Comparison of ENCODE assay signal across 16 cellular contexts in genomic region chr2:154392256-154392655, GRCh38.
DNase-seq lines count a peak whose midpoint lies in the region; ATAC-seq and TF ChIP-seq lines count a peak whose summit lies in the region.
"Had no signal": no experiment of that assay in that cellular context is flagged by ENCODE, and none has a peak within 500 bp of the region (broad histone marks: within the 10 kb centered on the region; RNA-seq: fewer than 3 reads in every experiment).

No MANE protein-coding gene starts in this region.

- H3K27ac ChIP-seq in MM.1S (ENCODE audit: low read length) = peak overlapping the region; percentile 35; the same call in 1 of the 2 replicates
- H3K27ac ChIP-seq: adrenal gland, parathyroid adenoma, vagina had no signal

- H3K36me3 ChIP-seq in MM.1S (replicated peaks; ENCODE audit: insufficient read depth, low read length) = no peaks in the 10 kb centered on the region
- H3K36me3 ChIP-seq: adrenal gland, vagina had no signal

- TF ChIP-seq CTCF in MM.1S (IDR thresholded peaks at IDR 0.05; ENCODE audit: low read length) = no peak

- H2AFZ ChIP-seq in MM.1S (ENCODE audit: low read length) = no peak overlapping the region
- H2AFZ ChIP-seq: parathyroid adenoma had no signal

- H3K79me2 ChIP-seq in MM.1S (ENCODE audit: low read length) = no peaks in the 10 kb centered on the region
- H3K79me2 ChIP-seq: parathyroid adenoma had no signal

- H3K4me3 ChIP-seq in MM.1S (ENCODE audit: low read length) = no peak overlapping the region
- H3K4me3 ChIP-seq: adrenal gland, vagina had no signal

- DNase-seq in MM.1S (peak; percentile 86), NOMO-1 treated with dmso at 0.1 percent for 144 hours (lab: John Stamatoyannopoulos, UW; ENCODE audit: unreplicated experiment) (no peak), NCI-H187 treated with DMSO at 0.1 percent for 48 hours (lab: John Stamatoyannopoulos, UW) (no peak)
- DNase-seq in activated CD4-positive, CD25-positive, alpha-beta regulatory T cell (lab: John Stamatoyannopoulos, UW) = no peak
- DNase-seq: activated CD8-positive, alpha-beta memory T cell treated with anti-CD3 and anti-CD28 coated beads, Interleukin-2, amount 50 U/mL, for 4 hours; adrenal gland; DND-41; NCI-H1048; stimulated activated CD4-positive, alpha-beta T cell treated with anti-CD3 and anti-CD28 coated beads, Interleukin-15, amount 100 ng/mL, for 24 hours; stimulated activated CD8-positive, alpha-beta memory T cell treated with anti-CD3 and anti-CD28 coated beads, Interleukin-4, amount 100 ng/mL, for 48 hours had no signal

- peaks cover 20% of the 10 kb centered on the region for H3K4me1 ChIP-seq in MM.1S (ENCODE audit: low read length)
- H3K4me1 ChIP-seq: adrenal gland, parathyroid adenoma, vagina had no signal

- H3K9ac ChIP-seq in MM.1S (ENCODE audit: low read length) = no peak overlapping the region
- H3K9ac ChIP-seq: parathyroid adenoma had no signal

- ATAC-seq in GM18517 (IDR thresholded peaks at IDR 0.05; ENCODE audit: unreplicated experiment) (peak; percentile 93), GM21390 (IDR thresholded peaks at IDR 0.05; ENCODE audit: unreplicated experiment) (peak; percentile 96), HG02973 (IDR thresholded peaks at IDR 0.05; ENCODE audit: unreplicated experiment) (peak; percentile 93), GM18873 (IDR thresholded peaks at IDR 0.05; ENCODE audit: low FRiP score, unreplicated experiment) (no peak)

- no peaks in the 10 kb centered on the region for H3K9me2 ChIP-seq in MM.1S (replicated peaks; ENCODE audit: insufficient read depth, low read length)

- H3F3A ChIP-seq in MM.1S (ENCODE audit: insufficient read depth, low read length) = peaks cover 13% of the 10 kb centered on the region

- no peaks in the 10 kb centered on the region for H3K9me3 ChIP-seq in MM.1S (replicated peaks; ENCODE audit: insufficient read depth, low read length)
- H3K9me3 ChIP-seq: adrenal gland, vagina had no signal

- H4K20me1 ChIP-seq in MM.1S (ENCODE audit: insufficient read depth, low read length) = no peaks in the 10 kb centered on the region

- peak overlapping the region; percentile 36; the same call in 1 of the 2 replicates for H3K4me2 ChIP-seq in MM.1S (ENCODE audit: low read depth, low read length)

- peaks cover 25% of the 10 kb centered on the region for H3K27me3 ChIP-seq in MM.1S (replicated peaks; ENCODE audit: insufficient read depth, low read length)
- H3K27me3 ChIP-seq: adrenal gland, vagina had no signal
